In genomic region chr13:20193142-20193923, GRCh38 we compare ENCODE assay signal across 9 cellular contexts. TPM values are rescaled to one million over a fixed set of nuclear protein-coding genes. Genes with fewer than 3 reads are reported as not detected.
DNase-seq lines count a peak whose midpoint lies in the region; ATAC-seq and TF ChIP-seq lines count a peak whose summit lies in the region.
"Had no signal": no experiment of that assay in that cellular context is flagged by ENCODE, and none has a peak within 500 bp of the region (broad histone marks: within the 10 kb centered on the region; RNA-seq: fewer than 3 reads in every experiment).

No MANE protein-coding gene starts in this region.

- H2BK20ac ChIP-seq in H9 (ENCODE audit: low read depth, low read length, poor library complexity, severe bottlenecking) = no peak overlapping the region

- peak overlapping the region; percentile 50 to 77 for H3K4me3 Mint-ChIP-seq in H9

- H3K79me2 ChIP-seq in H9 (ENCODE audit: insufficient read depth, low read length) = no peaks in the 10 kb centered on the region

- DNase-seq in H9 (no peak), heart right ventricle (no peak), skeletal muscle cell (ENCODE audit: low read depth) (no peak), SW 1271 (lab: John Stamatoyannopoulos, UW) (no peak), NK-92 (lab: John Stamatoyannopoulos, UW; ENCODE audit: unreplicated experiment) (no peak)

- no peaks in the 10 kb centered on the region for H3K79me1 ChIP-seq in H9 (ENCODE audit: insufficient read depth, low read depth, low read length, poor library complexity, severe bottlenecking)

- H3K27ac Mint-ChIP-seq in H9 = no peak overlapping the region

- H4K5ac ChIP-seq in H9 (ENCODE audit: insufficient read length, low read depth, low read length) = no peak overlapping the region

- H3K27me3 ChIP-seq in H9 (ENCODE audit: insufficient read depth, low read length) (peaks cover 51% of the 10 kb centered on the region), heart right ventricle (peaks cover 17 to 78% (median 61%) of the 10 kb centered on the region in 7 donors)

- H3K9ac ChIP-seq in H9 (ENCODE audit: extremely low read depth, insufficient read length, low read length) = no peak overlapping the region

- no peaks in the 10 kb centered on the region for H3K4me1 ChIP-seq in H9 (ENCODE audit: insufficient read depth, low read length)
- H3K4me1 ChIP-seq in heart right ventricle = peaks cover 3 to 39% (median 23%) of the 10 kb centered on the region in 9 donors

- no peak overlapping the region for H3K18ac ChIP-seq in H9 (ENCODE audit: insufficient read length, low read depth, low read length)

- H4K91ac ChIP-seq in H9 (ENCODE audit: insufficient read length, low read depth, low read length) = no peak overlapping the region

- peaks cover 2% of the 10 kb centered on the region for H4K20me1 ChIP-seq in H9 (ENCODE audit: control insufficient read depth, insufficient read depth, insufficient read length)

- ATAC-seq in heart right ventricle (peak in 3 of 8 donors; percentile 16 to 35 (median 18)), HG03378 (IDR thresholded peaks at IDR 0.05; ENCODE audit: unreplicated experiment) (no peak), HG02588 (IDR thresholded peaks at IDR 0.05; ENCODE audit: unreplicated experiment) (no peak)

- H2BK5ac ChIP-seq in H9 (ENCODE audit: insufficient read length, low read length) = no peak overlapping the region

- H3K4me3 ChIP-seq in heart right ventricle (peak overlapping the region; percentile 31 to 72 (median 62)), skeletal muscle cell (ENCODE audit: low read depth, low read length) (peak overlapping the region; percentile 51)

- H3K27ac ChIP-seq in H9 (ENCODE audit: insufficient read length, low read depth, low read length) (no peak overlapping the region), VCaP (peak overlapping the region; percentile 58; the same call in 1 of the 2 replicates), heart right ventricle (no peak overlapping the region)

- H3K23ac ChIP-seq in H9 (ENCODE audit: insufficient read length, low read depth, low read length) = no peak overlapping the region

- intact Hi-C loops in heart right ventricle (cut with DNase I) = loop anchor here in 3 of 10 donors (10.0 kb wide), 2 partner anchors 301 to 731 kb away; no protein-coding TSS in a partner anchor

- H2BK120ac ChIP-seq in H9 (ENCODE audit: low read depth, low read length, poor library complexity, severe bottlenecking) = no peak overlapping the region

- no CpG with 5 or more reads among the region's 54 CpGs for WGBS in H9 (ENCODE audit: extremely low coverage, insufficient read length, low lambda C conversion rate)
- 2 to 3% methylated on average over 54 of the region's 54 CpGs for WGBS in heart right ventricle, 2 donors

- H3K56ac ChIP-seq in H9 (ENCODE audit: insufficient read length, low read depth, low read length) = no peak overlapping the region

- H3K23me2 ChIP-seq in H9 (ENCODE audit: insufficient read length, low read depth, low read length, poor library complexity, severe bottlenecking) = peaks cover 18% of the 10 kb centered on the region

- H3K9me3 Mint-ChIP-seq in H9 = 0 out of 5 replicates have a peak, but pooled peaks cover 0 to 2% of the 10 kb centered on the region in 2 experiments

- no peak overlapping the region for H4K8ac ChIP-seq in H9 (replicated peaks; ENCODE audit: insufficient read length, low read depth, low read length)

- no peak overlapping the region for H3T11ph ChIP-seq in H9 (ENCODE audit: low read length)

- H3K36me3 ChIP-seq in heart right ventricle = no peaks in the 10 kb centered on the region

- H3K14ac ChIP-seq in H9 (ENCODE audit: insufficient read depth, low read length) = no peak overlapping the region; the same call in 1 of the 2 replicates

- peaks cover 93% of the 10 kb centered on the region for H3K27me3 Mint-ChIP-seq in H9 (ENCODE audit: low read depth)

- no peak overlapping the region for H2BK15ac ChIP-seq in H9 (ENCODE audit: low read depth, low read length)

- H2AK5ac ChIP-seq in H9 (ENCODE audit: insufficient read length, low read length) = no peak overlapping the region

- no peak overlapping the region for H2AFZ ChIP-seq in H9 (ENCODE audit: low read length)

- peaks cover 11 to 25% of the 10 kb centered on the region in 2 experiments for H3K4me1 Mint-ChIP-seq in H9

- no peaks in the 10 kb centered on the region for H3K9me3 ChIP-seq in H9 (ENCODE audit: control insufficient read depth, low read depth, low read length)
- H3K9me3 ChIP-seq in heart right ventricle = no peaks in the 10 kb centered on the region

- H2BK12ac ChIP-seq in H9 (ENCODE audit: insufficient read length, low read depth, low read length) = no peak overlapping the region

- H3K4ac ChIP-seq in H9 (ENCODE audit: low read depth, low read length) = no peak overlapping the region

- peak overlapping the region; percentile 55 for H3K4me2 ChIP-seq in H9 (ENCODE audit: insufficient read depth, insufficient read length, low read length)

- H3K36me3 Mint-ChIP-seq in H9 (ENCODE audit: insufficient read depth in 1 of 3, low read depth in 3 of 3) = no peaks in the 10 kb centered on the region

- TF ChIP-seq CTCF in H9 (conservative IDR thresholded peaks at IDR 0.05) (peak; percentile 15; the same call in 1 of the 3 replicates), VCaP (conservative IDR thresholded peaks at IDR 0.05) (no peak), heart right ventricle (IDR thresholded peaks at IDR 0.05) (no peak)

RNA-seq across cellular contexts. Expression of gene GJB2, which starts 0.6 kb away (rescaled TPM):
- total RNA-seq in H9 (2021) = 0.28 and 0.59 TPM in 2 replicates
- total RNA-seq in heart right ventricle = under 1 TPM in 9 of 10 donors, not detected in 1; 0.09 to 0.44 (median 0.21) TPM
- under 1 TPM; 0.29 to 0.90 TPM for polyA plus RNA-seq in heart right ventricle

RNA-seq across cellular contexts. Expression of gene GJA3, which starts 32.5 kb away (rescaled TPM):
- 0.83 and 0.92 TPM in 2 replicates for total RNA-seq in H9 (2021)
- 10 to 100 TPM; 14.2 to 30.1 (median 19.4) TPM for total RNA-seq in heart right ventricle
- 1 to 10 TPM; 4.0 to 4.3 TPM for polyA plus RNA-seq in heart right ventricle

RNA-seq across cellular contexts. Expression of gene GJB6, which starts 38.8 kb away (rescaled TPM):
- not detected in 2 replicates for total RNA-seq in H9 (2021)
- total RNA-seq in heart right ventricle = under 1 TPM in 1 of 10 donors, not detected in 9; 0.61 TPM
- under 1 TPM in 1 of 2 donors, not detected in 1; 0.06 TPM for polyA plus RNA-seq in heart right ventricle
- total RNA-seq: HT1080 had no signal
